ENCODE assay signal across 18 cellular contexts in genomic region chr3:194658477-194659242, GRCh38.
"Had no signal": no experiment of that assay in that cellular context is flagged by ENCODE, and none has a peak within 500 bp of the region (broad histone marks: within the 10 kb centered on the region; RNA-seq: fewer than 3 reads in every experiment).

No MANE protein-coding gene starts in this region.

- H3K4me1 ChIP-seq: suprapubic skin had no signal

- H3K27ac Mint-ChIP-seq: activated naive CD4-positive, alpha-beta T cell treated with anti-CD3 and anti-CD28 coated beads, Interleukin-2, amount 50 U/mL, for 72 hours; natural killer cell; T-cell had no signal

- ATAC-seq: activated naive CD4-positive, alpha-beta T cell treated with anti-CD3 and anti-CD28 coated beads, Interleukin-2, amount 50 U/mL, for 72 hours; left lobe of liver; natural killer cell; T-cell had no signal

- H3K27me3 Mint-ChIP-seq: T-cell, type B pancreatic cell had no signal

- H3K9me3 ChIP-seq: neutrophil, suprapubic skin had no signal

- H3K4me3 ChIP-seq: hepatocyte, suprapubic skin had no signal

- H3K9me3 Mint-ChIP-seq: activated naive CD4-positive, alpha-beta T cell treated with anti-CD3 and anti-CD28 coated beads, Interleukin-2, amount 50 U/mL, for 72 hours; natural killer cell; T-cell; type B pancreatic cell had no signal

- H3K27ac ChIP-seq: epithelial cell of prostate, hepatocyte, neutrophil, suprapubic skin, WERI-Rb-1 had no signal

- DNase-seq: activated T-cell treated with anti-CD3 and anti-CD28 coated beads for 4 hours; effector CD4-positive, alpha-beta T cell; islet precursor cell; mesenchymal stem cell; natural killer cell; stimulated activated CD4-positive, alpha-beta T cell treated with anti-CD3 and anti-CD28 coated beads, Interleukin-15, amount 100 ng/mL, for 24 hours; stimulated activated CD4-positive, alpha-beta T cell treated with anti-CD3 and anti-CD28 coated beads, Interleukin-4, amount 100 ng/mL, for 24 hours; stimulated activated naive CD4-positive, alpha-beta T cell treated with Interleukin-2 at 50 U/mL for 16 hours; T-cell; T1000; WERI-Rb-1 had no signal

- H3K4me3 Mint-ChIP-seq: natural killer cell, T-cell, type B pancreatic cell had no signal

- H3K27me3 ChIP-seq: hepatocyte, neutrophil, suprapubic skin had no signal
